In the genomic region with DNA sequence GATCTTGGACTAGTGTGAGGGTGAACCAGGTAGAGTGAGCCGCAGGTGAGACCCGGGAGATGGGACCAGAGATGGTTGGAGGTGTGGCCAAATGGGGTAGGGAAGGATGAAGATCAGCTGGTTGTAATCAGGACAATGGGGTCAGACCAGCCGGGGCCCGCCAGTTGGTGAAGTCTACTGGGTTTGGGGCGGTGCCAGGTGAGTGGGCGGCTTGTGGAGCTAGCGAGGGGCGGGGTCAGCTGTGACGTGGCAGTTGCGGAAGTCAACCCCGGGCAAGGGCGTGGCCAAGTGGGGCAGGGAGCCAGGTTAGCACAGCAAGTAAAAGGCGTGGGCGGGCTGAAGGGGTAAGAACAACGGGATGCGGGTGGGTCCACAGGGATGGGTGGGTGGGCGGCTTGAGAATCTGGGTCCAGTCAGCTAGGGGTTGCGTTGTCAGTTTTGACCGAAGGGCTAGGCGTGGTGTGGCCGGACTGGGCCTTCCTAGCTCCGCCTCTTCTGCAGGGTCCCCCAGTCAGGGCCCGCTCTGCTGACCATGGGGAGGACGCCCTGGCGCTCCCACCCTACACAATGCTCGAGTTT, we compare ENCODE assay signal across 8 cellular contexts. TPM values are rescaled to one million over a fixed set of nuclear protein-coding genes. Genes with fewer than 3 reads are reported as not detected.
DNase-seq lines count a peak whose midpoint lies in the region; ATAC-seq and TF ChIP-seq lines count a peak whose summit lies in the region.

No MANE protein-coding gene starts in this region.

- peak overlapping the region in 1 of 2 experiments; percentile 42 for H3K14ac ChIP-seq in mesenchymal stem cell (ENCODE audit: low read length in 2 of 2)

- H2AK5ac ChIP-seq in mesenchymal stem cell (ENCODE audit: low read length, severe bottlenecking): no peak overlapping the region

- H3K79me1 ChIP-seq in mesenchymal stem cell (replicated peaks; ENCODE audit: low read length, poor library complexity, severe bottlenecking): no peaks in the 10 kb centered on the region

- peak overlapping the region in 1 of 2 experiments; percentile 13 for H3K18ac ChIP-seq in mesenchymal stem cell (ENCODE audit: low read depth in 1 of 2, low read length in 2 of 2)

- WGBS in mesenchymal stem cell: 27% methylated on average over 25 of the region's 26 CpGs

- H2BK120ac ChIP-seq in mesenchymal stem cell (ENCODE audit: low read depth, low read length): no peak overlapping the region

- ATAC-seq in activated CD8-positive, alpha-beta T cell treated with anti-CD3 and anti-CD28 coated beads, Interleukin-2, amount 10 ng/mL, durations not matched to agents 7 days and 5 days: peak; percentile 86

- H4K91ac ChIP-seq in mesenchymal stem cell (ENCODE audit: low read length): peak overlapping the region; percentile 57

- H3K4ac ChIP-seq in mesenchymal stem cell (ENCODE audit: low read depth in 1 of 2, low read length in 2 of 2): no peak overlapping the region

- H3K4me1 ChIP-seq in effector memory CD4-positive, alpha-beta T cell (ENCODE audit: control insufficient read depth, insufficient read depth, low read length, poor library complexity, severe bottlenecking): peaks cover 11% of the 10 kb centered on the region
- peaks cover 14% of the 10 kb centered on the region for H3K4me1 ChIP-seq in mesenchymal stem cell (ENCODE audit: control insufficient read depth, insufficient read depth, low read depth, low read length)

- peak overlapping the region; percentile 90 for H4K8ac ChIP-seq in mesenchymal stem cell (ENCODE audit: low read length)

- H3K36me3 Mint-ChIP-seq in activated CD8-positive, alpha-beta T cell treated with anti-CD3 and anti-CD28 coated beads, Interleukin-2, amount 10 ng/mL, durations not matched to agents 7 days and 5 days (ENCODE audit: low read depth): no peaks in the 10 kb centered on the region

- POLR2A ChIA-PET in BJ (lab: Charles Lee): no interaction called here
- POLR2A ChIA-PET in activated CD8-positive, alpha-beta T cell treated with anti-CD3 and anti-CD28 coated beads, Interleukin-2, amount 10 ng/mL, durations not matched to agents 7 days and 5 days (lab: Charles Lee): no interaction called here

- H3K9ac ChIP-seq in mesenchymal stem cell (ENCODE audit: low read length): peak overlapping the region; percentile 63

- peak overlapping the region; percentile 84 for H3K27ac Mint-ChIP-seq in activated CD8-positive, alpha-beta T cell treated with anti-CD3 and anti-CD28 coated beads, Interleukin-2, amount 10 ng/mL, durations not matched to agents 7 days and 5 days

- no peak overlapping the region for H2AFZ ChIP-seq in mesenchymal stem cell (ENCODE audit: low read depth, low read length)

- no peak overlapping the region for H2BK5ac ChIP-seq in mesenchymal stem cell (ENCODE audit: low read depth, low read length, poor library complexity, severe bottlenecking)

- DNase-seq in BJ (ENCODE audit: low read depth) (peak; percentile 50), GM20000 (ENCODE audit: low spot score) (peak; percentile 93), NCI-H1930 (lab: John Stamatoyannopoulos, UW) (peak; percentile 47 to 60), mesenchymal stem cell (peak; percentile 51), cerebellar nuclear complex (lab: John Stamatoyannopoulos, UW) (no peak)
- DNase-seq in activated CD8-positive, alpha-beta T cell treated with anti-CD3 and anti-CD28 coated beads, Interleukin-2, amount 10 ng/mL, durations not matched to agents 7 days and 5 days: peak; percentile 96
- DNase-seq in effector memory CD4-positive, alpha-beta T cell: peak; percentile 83 to 90 (median 88)
- DNase-seq in stimulated activated CD8-positive, alpha-beta memory T cell treated with anti-CD3 and anti-CD28 coated beads, Interleukin-12 subunit alpha, Interleukin-12 subunit beta, amount 100 ng/mL, for 24 hours (ENCODE audit: extremely low read depth): peak; percentile 85

- peaks cover 25% of the 10 kb centered on the region for H3K4me1 Mint-ChIP-seq in activated CD8-positive, alpha-beta T cell treated with anti-CD3 and anti-CD28 coated beads, Interleukin-2, amount 10 ng/mL, durations not matched to agents 7 days and 5 days (ENCODE audit: low read depth)

- no peak overlapping the region for H2BK12ac ChIP-seq in mesenchymal stem cell (ENCODE audit: low read length in 2 of 2)

- peaks cover 6% of the 10 kb centered on the region for H3K27me3 Mint-ChIP-seq in activated CD8-positive, alpha-beta T cell treated with anti-CD3 and anti-CD28 coated beads, Interleukin-2, amount 10 ng/mL, durations not matched to agents 7 days and 5 days (ENCODE audit: low read depth)

- H3K27ac ChIP-seq in effector memory CD4-positive, alpha-beta T cell (ENCODE audit: insufficient read depth, low read length, poor library complexity, severe bottlenecking): peak overlapping the region; percentile 26
- H3K27ac ChIP-seq in mesenchymal stem cell (ENCODE audit: low read length, poor library complexity, severe bottlenecking): no peak overlapping the region

- no peak overlapping the region for H2BK15ac ChIP-seq in mesenchymal stem cell (ENCODE audit: low read depth, poor library complexity, severe bottlenecking)

- peak overlapping the region; percentile 61 for H3K4me3 Mint-ChIP-seq in activated CD8-positive, alpha-beta T cell treated with anti-CD3 and anti-CD28 coated beads, Interleukin-2, amount 10 ng/mL, durations not matched to agents 7 days and 5 days

- H3K23ac ChIP-seq in mesenchymal stem cell (ENCODE audit: low read length in 2 of 2): no peak overlapping the region

- H3K9me3 ChIP-seq in effector memory CD4-positive, alpha-beta T cell (ENCODE audit: control insufficient read depth, low read length): no peaks in the 10 kb centered on the region
- no peaks in the 10 kb centered on the region for H3K9me3 ChIP-seq in mesenchymal stem cell (ENCODE audit: control insufficient read depth, low read length)

- H3K27me3 ChIP-seq in BJ (ENCODE audit: control insufficient read depth, insufficient read depth, low read length): no peaks in the 10 kb centered on the region
- H3K27me3 ChIP-seq in effector memory CD4-positive, alpha-beta T cell (replicated peaks; ENCODE audit: control insufficient read depth, insufficient read depth, low read length, poor library complexity, severe bottlenecking): no peaks in the 10 kb centered on the region
- H3K27me3 ChIP-seq in mesenchymal stem cell (ENCODE audit: control insufficient read depth in 1 of 2, insufficient read depth in 1 of 2, low read length in 2 of 2): no peaks in the 10 kb centered on the region

- CTCF ChIA-PET in BJ (lab: Yijun Ruan, JAX): interaction anchor here (0.5 kb wide), 1 partner anchor 59 kb away, joined by 3 read pairs; no protein-coding TSS in a partner anchor
- CTCF ChIA-PET in activated CD8-positive, alpha-beta T cell treated with anti-CD3 and anti-CD28 coated beads, Interleukin-2, amount 10 ng/mL, durations not matched to agents 7 days and 5 days (lab: Charles Lee): interaction anchor here (0.7 to 1.2 kb wide), 5 partner anchors 12 to 44 kb away, joined by 3 to 5 read pairs (median 3); no protein-coding TSS in a partner anchor

- H3K9me3 Mint-ChIP-seq in activated CD8-positive, alpha-beta T cell treated with anti-CD3 and anti-CD28 coated beads, Interleukin-2, amount 10 ng/mL, durations not matched to agents 7 days and 5 days (ENCODE audit: insufficient read depth): no peaks in the 10 kb centered on the region

- H3K36me3 ChIP-seq in BJ (ENCODE audit: control insufficient read depth, insufficient read depth, low read length) (no peaks in the 10 kb centered on the region), mesenchymal stem cell (ENCODE audit: control insufficient read depth in 1 of 2, insufficient read depth in 2 of 2, low read depth in 1 of 2, low read length in 2 of 2) (no peaks in the 10 kb centered on the region)
- H3K36me3 ChIP-seq in effector memory CD4-positive, alpha-beta T cell (ENCODE audit: control insufficient read depth, insufficient read depth, low read length): no peaks in the 10 kb centered on the region

- peak overlapping the region; percentile 16 for H3K4me2 ChIP-seq in mesenchymal stem cell (ENCODE audit: low read length, poor library complexity, severe bottlenecking)

- TF ChIP-seq CTCF in BJ (IDR thresholded peaks at IDR 0.05; ENCODE audit: insufficient read depth, low read depth, low read length): no peak
- no peak for TF ChIP-seq CTCF in GM20000 (IDR thresholded peaks at IDR 0.05; ENCODE audit: extremely low read depth, missing control alignments)

- H3K4me3 ChIP-seq in BJ (ENCODE audit: low read depth, low read length) (peak overlapping the region; percentile 41), mesenchymal stem cell (ENCODE audit: insufficient read depth in 1 of 2, low read depth in 1 of 2, low read length in 2 of 2) (peak overlapping the region in 1 of 2 experiments; percentile 69)
- peak overlapping the region; percentile 40 for H3K4me3 ChIP-seq in effector memory CD4-positive, alpha-beta T cell (ENCODE audit: insufficient read depth, low read depth, low read length, poor library complexity, severe bottlenecking)

RNA-seq across cellular contexts. Expression of a gene that starts 25.5 kb away (rescaled TPM):
- polyA plus RNA-seq in BJ (2011; rRNA removed): 92.4 and 97.5 TPM in 2 replicates
- polyA minus RNA-seq in BJ (2011; rRNA and poly(A)+ RNA removed): 112 and 160 TPM in 2 replicates
- total RNA-seq in activated CD8-positive, alpha-beta T cell treated with anti-CD3 and anti-CD28 coated beads, Interleukin-2, amount 10 ng/mL, durations not matched to agents 7 days and 5 days: 100 to 1,000 TPM; 117 to 121 TPM
- 51.3 TPM for polyA plus RNA-seq in mesenchymal stem cell (2013, experiment 1 of 2)
- 51.2 TPM for polyA plus RNA-seq in mesenchymal stem cell (2013, experiment 2 of 2)

RNA-seq across cellular contexts. Expression of a gene that starts 49.6 kb away (rescaled TPM):
- 0.58 and 1.0 TPM in 2 replicates for polyA plus RNA-seq in BJ (2011; rRNA removed)
- 0.62 and 2.2 TPM in 2 replicates for polyA minus RNA-seq in BJ (2011; rRNA and poly(A)+ RNA removed)
- under 1 TPM; 0.34 TPM for total RNA-seq in activated CD8-positive, alpha-beta T cell treated with anti-CD3 and anti-CD28 coated beads, Interleukin-2, amount 10 ng/mL, durations not matched to agents 7 days and 5 days
- polyA plus RNA-seq in mesenchymal stem cell (2013, experiment 1 of 2): 0.29 TPM
- 0.22 TPM for polyA plus RNA-seq in mesenchymal stem cell (2013, experiment 2 of 2)

Comparison
In these comparisons a context has a peak if more than half of its experiments do, and no peak if none do; other contexts are left out.
1. DNase-seq: peak in BJ (single experiment), GM20000 (single experiment), NCI-H1930 (2 of 2), activated CD8-positive, alpha-beta T cell treated with anti-CD3 and anti-CD28 coated beads, Interleukin-2, amount 10 ng/mL, durations not matched to agents 7 days and 5 days (single experiment), effector memory CD4-positive, alpha-beta T cell (3 of 3), mesenchymal stem cell (single experiment) and stimulated activated CD8-positive, alpha-beta memory T cell treated with anti-CD3 and anti-CD28 coated beads, Interleukin-12 subunit alpha, Interleukin-12 subunit beta, amount 100 ng/mL, for 24 hours (single experiment); none in cerebellar nuclear complex (0 of 2).